Comparison of ENCODE assay signal across 39 cellular contexts in genomic region chr5:61535828-61536227, GRCh38.
"Had no signal": no experiment of that assay in that cellular context is flagged by ENCODE, and none has a peak within 500 bp of the region (broad histone marks: within the 10 kb centered on the region; RNA-seq: fewer than 3 reads in every experiment).

No MANE protein-coding gene starts in this region.

- H3K4me1 ChIP-seq: adrenal gland, ascending aorta, breast epithelium had no signal

- H3K36me3 ChIP-seq: breast epithelium had no signal

- H3K27ac Mint-ChIP-seq: activated naive CD4-positive, alpha-beta T cell treated with anti-CD3 and anti-CD28 coated beads for 36 hours; activated naive CD4-positive, alpha-beta T cell treated with anti-CD3 and anti-CD28 coated beads, Interleukin-2, amount 10 ng/mL, durations not matched to agents 7 days and 5 days; activated naive CD4-positive, alpha-beta T cell treated with anti-CD3 and anti-CD28 coated beads, Interleukin-2, amount 50 U/mL, for 24 hours; activated naive CD4-positive, alpha-beta T cell treated with anti-CD3 and anti-CD28 coated beads, Interleukin-2, amount 50 U/mL, for 72 hours; activated naive CD8-positive, alpha-beta T cell; activated naive CD8-positive, alpha-beta T cell treated with anti-CD3 and anti-CD28 coated beads for 36 hours; activated naive CD8-positive, alpha-beta T cell treated with anti-CD3 and anti-CD28 coated beads, Interleukin-2, amount 10 ng/mL, durations not matched to agents 7 days and 5 days; activated naive CD8-positive, alpha-beta T cell treated with anti-CD3 and anti-CD28 coated beads, Interleukin-2, amount 50 U/mL, for 24 hours; activated T-cell treated with anti-CD3 and anti-CD28 coated beads, Interleukin-2, amount 50 U/mL, for 72 hours; activated T-helper 1 cell treated with anti-CD3 and anti-CD28 coated beads, Interleukin-12 subunit alpha, Interleukin-12 subunit beta, Interleukin-2, Interleukin-4 antibody, amounts not matched to agents 30 ng/mL and 10 ng/mL and 1 ng/mL, durations not matched to agents 14 hours and 24 hours and 36 hours; activated T-helper 17 cell treated with anti-CD3 and anti-CD28 coated beads, Interleukin-2, amount 50 U/mL, for 72 hours; activated T-helper 2 cell treated with anti-CD3 and anti-CD28 coated beads, Interferon-gamma antibody, Interleukin-2, Interleukin-4, amounts not matched to agents 10 μg/mL and 5 μg/mL and 100 μg/mL, durations not matched to agents 14 hours and 24 hours and 36 hours had no signal

- H3K9me3 Mint-ChIP-seq: central memory CD8-positive, alpha-beta T cell had no signal

- H3K27ac ChIP-seq: adrenal gland, ascending aorta, brain microvascular endothelial cell, breast epithelium, cardiac muscle cell had no signal

- H3K4me3 ChIP-seq: adrenal gland, ascending aorta, breast epithelium, cardiac muscle cell had no signal

- H3K4me1 Mint-ChIP-seq: brain had no signal

- H3K27me3 Mint-ChIP-seq: activated naive CD4-positive, alpha-beta T cell treated with anti-CD3 and anti-CD28 coated beads, Interleukin-2, amount 10 ng/mL, durations not matched to agents 7 days and 5 days; activated naive CD4-positive, alpha-beta T cell treated with anti-CD3 and anti-CD28 coated beads, Interleukin-2, amount 50 U/mL, for 24 hours; activated naive CD8-positive, alpha-beta T cell; activated naive CD8-positive, alpha-beta T cell treated with anti-CD3 and anti-CD28 coated beads for 36 hours; activated naive CD8-positive, alpha-beta T cell treated with anti-CD3 and anti-CD28 coated beads, Interleukin-2, amount 10 ng/mL, durations not matched to agents 7 days and 5 days; activated naive CD8-positive, alpha-beta T cell treated with anti-CD3 and anti-CD28 coated beads, Interleukin-2, amount 50 U/mL, for 24 hours; activated T-cell treated with anti-CD3 and anti-CD28 coated beads, Interleukin-2, amount 50 U/mL, for 24 hours; activated T-helper 17 cell treated with anti-CD3 and anti-CD28 coated beads, Interleukin-2, amount 50 U/mL, for 72 hours; brain; central memory CD8-positive, alpha-beta T cell had no signal

- DNase-seq: activated effector memory CD4-positive, alpha-beta T cell treated with anti-CD3 and anti-CD28 coated beads, Interleukin-2, amount 50 U/mL, for 16 hours; activated effector memory CD4-positive, alpha-beta T cell treated with Interleukin-2 at 50 U/mL for 16 hours; activated gamma-delta T cell; activated gamma-delta T cell treated with Interleukin-2 at 50 U/mL for 16 hours; activated naive CD4-positive, alpha-beta T cell; activated naive CD4-positive, alpha-beta T cell treated with anti-CD3 and anti-CD28 coated beads for 36 hours; activated naive CD4-positive, alpha-beta T cell treated with anti-CD3 and anti-CD28 coated beads, Interleukin-2, amount 10 ng/mL, durations not matched to agents 7 days and 5 days; activated naive CD4-positive, alpha-beta T cell treated with anti-CD3 and anti-CD28 coated beads, Interleukin-2, amount 50 U/mL, for 16 hours; activated naive CD4-positive, alpha-beta T cell treated with Interleukin-2 at 50 U/mL for 16 hours; activated naive CD8-positive, alpha-beta T cell treated with anti-CD3 and anti-CD28 coated beads for 36 hours; activated naive CD8-positive, alpha-beta T cell treated with anti-CD3 and anti-CD28 coated beads, Interleukin-2, amount 10 ng/mL, durations not matched to agents 7 days and 5 days; activated naive CD8-positive, alpha-beta T cell treated with anti-CD3 and anti-CD28 coated beads, Interleukin-2, amount 50 U/mL, for 24 hours; activated T-cell treated with anti-CD3 and anti-CD28 coated beads, Interleukin-2, amount 50 U/mL, for 1 hour; activated T-cell treated with anti-CD3 and anti-CD28 coated beads, Interleukin-2, amount 50 U/mL, for 24 hours; activated T-cell treated with anti-CD3 and anti-CD28 coated beads, Interleukin-2, amount 50 U/mL, for 4 hours; activated T-cell treated with anti-CD3 and anti-CD28 coated beads, Interleukin-2, amount 50 U/mL, for 48 hours; activated T-cell treated with anti-CD3 and anti-CD28 coated beads, Interleukin-2, amount 50 U/mL, for 72 hours; adrenal gland; amniotic stem cell; amygdala; anterior cingulate cortex; aorta; brain microvascular endothelial cell; caudate nucleus; central memory CD4-positive, alpha-beta T cell; cerebellar nuclear complex had no signal

- H3K4me3 Mint-ChIP-seq: activated naive CD4-positive, alpha-beta T cell treated with anti-CD3 and anti-CD28 coated beads for 36 hours; activated naive CD4-positive, alpha-beta T cell treated with anti-CD3 and anti-CD28 coated beads, Interleukin-2, amount 10 ng/mL, durations not matched to agents 7 days and 5 days; activated naive CD4-positive, alpha-beta T cell treated with anti-CD3 and anti-CD28 coated beads, Interleukin-2, amount 50 U/mL, for 24 hours; activated naive CD8-positive, alpha-beta T cell; activated naive CD8-positive, alpha-beta T cell treated with anti-CD3 and anti-CD28 coated beads for 36 hours; activated naive CD8-positive, alpha-beta T cell treated with anti-CD3 and anti-CD28 coated beads, Interleukin-2, amount 10 ng/mL, durations not matched to agents 7 days and 5 days; activated naive CD8-positive, alpha-beta T cell treated with anti-CD3 and anti-CD28 coated beads, Interleukin-2, amount 50 U/mL, for 24 hours; activated T-cell treated with anti-CD3 and anti-CD28 coated beads, Interleukin-2, amount 50 U/mL, for 24 hours; activated T-cell treated with anti-CD3 and anti-CD28 coated beads, Interleukin-2, amount 50 U/mL, for 4 hours; activated T-cell treated with anti-CD3 and anti-CD28 coated beads, Interleukin-2, amount 50 U/mL, for 72 hours; activated T-helper 1 cell treated with anti-CD3 and anti-CD28 coated beads, Interleukin-12 subunit alpha, Interleukin-12 subunit beta, Interleukin-2, Interleukin-4 antibody, amounts not matched to agents 30 ng/mL and 10 ng/mL and 1 ng/mL, durations not matched to agents 14 hours and 24 hours and 36 hours; activated T-helper 17 cell treated with anti-CD3 and anti-CD28 coated beads, Interleukin-2, amount 50 U/mL, for 72 hours; brain; central memory CD8-positive, alpha-beta T cell had no signal

- ATAC-seq: activated naive CD4-positive, alpha-beta T cell treated with anti-CD3 and anti-CD28 coated beads, Interleukin-2, amount 50 U/mL, for 72 hours; activated naive CD8-positive, alpha-beta T cell treated with anti-CD3 and anti-CD28 coated beads, Interleukin-2, amount 50 U/mL, for 24 hours; activated T-cell treated with anti-CD3 and anti-CD28 coated beads, Interleukin-2, amount 50 U/mL, for 4 hours; activated T-cell treated with anti-CD3 and anti-CD28 coated beads, Interleukin-2, amount 50 U/mL, for 72 hours; activated T-helper 17 cell treated with anti-CD3 and anti-CD28 coated beads, Interleukin-2, amount 50 U/mL, for 72 hours had no signal

- FAIRE-seq: astrocyte, bronchial epithelial cell had no signal

- H3K27me3 ChIP-seq: adrenal gland, ascending aorta, brain microvascular endothelial cell, breast epithelium, cardiac muscle cell had no signal

- H3K9me3 ChIP-seq: breast epithelium had no signal
